1 cellular context compared by ENCODE assay signal in the genomic region with DNA sequence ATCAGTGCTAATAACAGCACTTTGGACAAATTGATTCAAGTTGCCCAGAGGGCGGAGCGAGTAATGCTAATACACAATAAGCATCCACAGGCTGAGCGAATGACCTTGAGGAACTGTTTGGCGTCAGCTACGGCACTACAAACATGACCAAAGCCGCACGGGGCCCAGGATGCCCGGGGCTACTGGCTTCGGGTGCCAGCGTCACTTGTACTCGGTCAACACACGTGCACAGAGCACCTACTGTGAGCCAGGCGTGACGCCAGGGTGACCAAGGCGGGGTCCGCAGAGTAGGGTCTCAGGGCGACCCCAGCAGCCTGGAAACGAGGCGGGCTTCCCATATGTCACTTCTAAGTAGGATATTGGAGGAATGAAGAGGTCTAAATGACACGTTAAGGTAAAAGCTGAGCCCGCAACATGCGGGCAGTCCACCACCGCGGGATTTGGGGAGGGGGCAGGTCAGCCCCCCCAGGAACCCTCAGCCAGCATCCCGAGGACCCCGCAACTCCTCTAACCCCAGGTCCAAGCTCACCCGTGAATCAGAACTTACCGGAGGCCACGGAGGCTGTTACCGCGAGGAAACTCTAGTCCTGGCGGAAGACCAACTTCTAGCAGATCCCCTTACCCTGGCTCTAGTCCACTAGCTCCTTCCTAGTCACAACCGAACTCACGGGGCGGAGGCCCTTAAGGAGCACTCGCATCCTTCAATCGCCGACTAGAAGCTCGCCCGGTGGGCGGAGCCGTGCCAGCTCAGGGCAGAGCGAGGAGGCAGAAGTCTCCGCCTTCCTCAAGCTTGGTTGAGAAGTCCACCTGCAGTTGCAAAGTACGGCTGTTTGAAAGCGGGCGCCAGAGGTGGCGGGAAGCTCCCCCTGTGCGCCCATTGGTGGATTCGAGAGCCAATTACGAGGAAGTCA.
A peak's percentile ranks its signal among the peaks of the same experiment; 100 is the strongest.
TF ChIP-seq lines count a peak whose summit lies in the region.

A gene with protein sequence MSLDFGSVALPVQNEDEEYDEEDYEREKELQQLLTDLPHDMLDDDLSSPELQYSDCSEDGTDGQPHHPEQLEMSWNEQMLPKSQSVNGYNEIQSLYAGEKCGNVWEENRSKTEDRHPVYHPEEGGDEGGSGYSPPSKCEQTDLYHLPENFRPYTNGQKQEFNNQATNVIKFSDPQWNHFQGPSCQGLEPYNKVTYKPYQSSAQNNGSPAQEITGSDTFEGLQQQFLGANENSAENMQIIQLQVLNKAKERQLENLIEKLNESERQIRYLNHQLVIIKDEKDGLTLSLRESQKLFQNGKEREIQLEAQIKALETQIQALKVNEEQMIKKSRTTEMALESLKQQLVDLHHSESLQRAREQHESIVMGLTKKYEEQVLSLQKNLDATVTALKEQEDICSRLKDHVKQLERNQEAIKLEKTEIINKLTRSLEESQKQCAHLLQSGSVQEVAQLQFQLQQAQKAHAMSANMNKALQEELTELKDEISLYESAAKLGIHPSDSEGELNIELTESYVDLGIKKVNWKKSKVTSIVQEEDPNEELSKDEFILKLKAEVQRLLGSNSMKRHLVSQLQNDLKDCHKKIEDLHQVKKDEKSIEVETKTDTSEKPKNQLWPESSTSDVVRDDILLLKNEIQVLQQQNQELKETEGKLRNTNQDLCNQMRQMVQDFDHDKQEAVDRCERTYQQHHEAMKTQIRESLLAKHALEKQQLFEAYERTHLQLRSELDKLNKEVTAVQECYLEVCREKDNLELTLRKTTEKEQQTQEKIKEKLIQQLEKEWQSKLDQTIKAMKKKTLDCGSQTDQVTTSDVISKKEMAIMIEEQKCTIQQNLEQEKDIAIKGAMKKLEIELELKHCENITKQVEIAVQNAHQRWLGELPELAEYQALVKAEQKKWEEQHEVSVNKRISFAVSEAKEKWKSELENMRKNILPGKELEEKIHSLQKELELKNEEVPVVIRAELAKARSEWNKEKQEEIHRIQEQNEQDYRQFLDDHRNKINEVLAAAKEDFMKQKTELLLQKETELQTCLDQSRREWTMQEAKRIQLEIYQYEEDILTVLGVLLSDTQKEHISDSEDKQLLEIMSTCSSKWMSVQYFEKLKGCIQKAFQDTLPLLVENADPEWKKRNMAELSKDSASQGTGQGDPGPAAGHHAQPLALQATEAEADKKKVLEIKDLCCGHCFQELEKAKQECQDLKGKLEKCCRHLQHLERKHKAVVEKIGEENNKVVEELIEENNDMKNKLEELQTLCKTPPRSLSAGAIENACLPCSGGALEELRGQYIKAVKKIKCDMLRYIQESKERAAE (N-terminal part only) (minus strand): TSS at position 656 of the 911 bp plus-strand sequence. CDS start 5,420 bp downstream, outside the sequence.

TF ChIP-seq in HepG2, 621 proteins besides CTCF, POLR2A, EP300 and RAD21 (continued from another document and continues in another):
- TF ChIP-seq, protein P1, sequence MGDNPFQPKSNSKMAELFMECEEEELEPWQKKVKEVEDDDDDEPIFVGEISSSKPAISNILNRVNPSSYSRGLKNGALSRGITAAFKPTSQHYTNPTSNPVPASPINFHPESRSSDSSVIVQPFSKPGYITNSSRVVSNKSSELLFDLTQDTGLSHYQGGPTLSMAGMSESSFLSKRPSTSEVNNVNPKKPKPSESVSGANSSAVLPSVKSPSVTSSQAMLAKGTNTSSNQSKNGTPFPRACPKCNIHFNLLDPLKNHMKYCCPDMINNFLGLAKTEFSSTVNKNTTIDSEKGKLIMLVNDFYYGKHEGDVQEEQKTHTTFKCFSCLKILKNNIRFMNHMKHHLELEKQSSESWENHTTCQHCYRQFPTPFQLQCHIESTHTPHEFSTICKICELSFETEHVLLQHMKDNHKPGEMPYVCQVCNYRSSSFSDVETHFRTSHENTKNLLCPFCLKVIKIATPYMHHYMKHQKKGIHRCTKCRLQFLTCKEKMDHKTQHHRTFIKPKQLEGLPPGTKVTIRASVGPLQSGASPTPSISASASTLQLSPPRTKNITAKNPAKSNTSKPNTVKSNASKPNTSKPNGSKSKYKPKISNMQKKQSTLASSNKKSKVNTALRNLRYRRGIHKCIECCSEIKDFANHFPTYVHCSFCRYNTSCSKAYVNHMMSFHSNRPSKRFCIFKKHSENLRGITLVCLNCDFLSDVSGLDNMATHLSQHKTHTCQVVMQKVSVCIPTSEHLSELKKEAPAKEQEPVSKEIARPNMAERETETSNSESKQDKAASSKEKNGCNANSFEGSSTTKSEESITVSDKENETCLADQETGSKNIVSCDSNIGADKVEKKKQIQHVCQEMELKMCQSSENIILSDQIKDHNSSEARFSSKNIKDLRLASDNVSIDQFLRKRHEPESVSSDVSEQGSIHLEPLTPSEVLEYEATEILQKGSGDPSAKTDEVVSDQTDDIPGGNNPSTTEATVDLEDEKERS (CRISPR knock-in tag; IDR thresholded peaks at IDR 0.05) = no peak
- no peak for TF ChIP-seq SMARCC2 (IDR thresholded peaks at IDR 0.05)
- no peak for TF ChIP-seq ZSCAN31 (CRISPR knock-in tag; IDR thresholded peaks at IDR 0.05; ENCODE audit: low read depth)
- TF ChIP-seq ZNF883 (CRISPR knock-in tag; IDR thresholded peaks at IDR 0.05; ENCODE audit: not compliant biosample characterization) = no peak
- TF ChIP-seq, protein P2, sequence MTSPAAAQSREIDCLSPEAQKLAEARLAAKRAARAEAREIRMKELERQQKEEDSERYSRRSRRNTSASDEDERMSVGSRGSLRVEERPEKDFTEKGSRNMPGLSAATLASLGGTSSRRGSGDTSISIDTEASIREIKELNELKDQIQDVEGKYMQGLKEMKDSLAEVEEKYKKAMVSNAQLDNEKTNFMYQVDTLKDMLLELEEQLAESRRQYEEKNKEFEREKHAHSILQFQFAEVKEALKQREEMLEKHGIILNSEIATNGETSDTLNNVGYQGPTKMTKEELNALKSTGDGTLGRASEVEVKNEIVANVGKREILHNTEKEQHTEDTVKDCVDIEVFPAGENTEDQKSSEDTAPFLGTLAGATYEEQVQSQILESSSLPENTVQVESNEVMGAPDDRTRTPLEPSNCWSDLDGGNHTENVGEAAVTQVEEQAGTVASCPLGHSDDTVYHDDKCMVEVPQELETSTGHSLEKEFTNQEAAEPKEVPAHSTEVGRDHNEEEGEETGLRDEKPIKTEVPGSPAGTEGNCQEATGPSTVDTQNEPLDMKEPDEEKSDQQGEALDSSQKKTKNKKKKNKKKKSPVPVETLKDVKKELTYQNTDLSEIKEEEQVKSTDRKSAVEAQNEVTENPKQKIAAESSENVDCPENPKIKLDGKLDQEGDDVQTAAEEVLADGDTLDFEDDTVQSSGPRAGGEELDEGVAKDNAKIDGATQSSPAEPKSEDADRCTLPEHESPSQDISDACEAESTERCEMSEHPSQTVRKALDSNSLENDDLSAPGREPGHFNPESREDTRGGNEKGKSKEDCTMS (CRISPR knock-in tag; conservative IDR thresholded peaks at IDR 0.05) = no peak
- no peak for TF ChIP-seq HMG20B (CRISPR knock-in tag; conservative IDR thresholded peaks at IDR 0.05)
- TF ChIP-seq ZNF430 (CRISPR knock-in tag; IDR thresholded peaks at IDR 0.05) = no peak
- TF ChIP-seq SRSF9 (IDR thresholded peaks at IDR 0.05; ENCODE audit: borderline replicate concordance, insufficient read depth, low read depth, low read length, poor library complexity, severe bottlenecking) = no peak
- TF ChIP-seq, protein P3, sequence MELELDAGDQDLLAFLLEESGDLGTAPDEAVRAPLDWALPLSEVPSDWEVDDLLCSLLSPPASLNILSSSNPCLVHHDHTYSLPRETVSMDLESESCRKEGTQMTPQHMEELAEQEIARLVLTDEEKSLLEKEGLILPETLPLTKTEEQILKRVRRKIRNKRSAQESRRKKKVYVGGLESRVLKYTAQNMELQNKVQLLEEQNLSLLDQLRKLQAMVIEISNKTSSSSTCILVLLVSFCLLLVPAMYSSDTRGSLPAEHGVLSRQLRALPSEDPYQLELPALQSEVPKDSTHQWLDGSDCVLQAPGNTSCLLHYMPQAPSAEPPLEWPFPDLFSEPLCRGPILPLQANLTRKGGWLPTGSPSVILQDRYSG (CRISPR knock-in tag; IDR thresholded peaks at IDR 0.05) = no peak
- peak; percentile 42; the same call in 1 of the 2 replicates for TF ChIP-seq PITX1 (CRISPR knock-in tag; IDR thresholded peaks at IDR 0.05)
- TF ChIP-seq, protein P4, sequence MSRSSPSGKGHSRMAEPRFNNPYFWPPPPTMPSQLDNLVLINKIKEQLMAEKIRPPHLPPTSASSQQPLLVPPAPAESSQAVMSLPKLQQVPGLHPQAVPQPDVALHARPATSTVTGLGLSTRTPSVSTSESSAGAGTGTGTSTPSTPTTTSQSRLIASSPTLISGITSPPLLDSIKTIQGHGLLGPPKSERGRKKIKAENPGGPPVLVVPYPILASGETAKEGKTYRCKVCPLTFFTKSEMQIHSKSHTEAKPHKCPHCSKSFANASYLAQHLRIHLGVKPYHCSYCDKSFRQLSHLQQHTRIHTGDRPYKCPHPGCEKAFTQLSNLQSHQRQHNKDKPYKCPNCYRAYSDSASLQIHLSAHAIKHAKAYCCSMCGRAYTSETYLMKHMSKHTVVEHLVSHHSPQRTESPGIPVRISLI (CRISPR knock-in tag; IDR thresholded peaks at IDR 0.05; ENCODE audit: borderline replicate concordance) = no peak
- TF ChIP-seq ZNF337 (CRISPR knock-in tag; IDR thresholded peaks at IDR 0.05; ENCODE audit: borderline replicate concordance, low read depth) = no peak
- no peak for TF ChIP-seq ZNF33B (CRISPR knock-in tag; IDR thresholded peaks at IDR 0.05)
- no peak for TF ChIP-seq ZNF672 (CRISPR knock-in tag; IDR thresholded peaks at IDR 0.05)
- TF ChIP-seq ZNF263 (CRISPR knock-in tag; IDR thresholded peaks at IDR 0.05) = no peak
- TF ChIP-seq LCORL (IDR thresholded peaks at IDR 0.05) = no peak
- 0 out of 2 replicates have a peak, but pooled peaks have one; percentile 30 for TF ChIP-seq LCORL (CRISPR knock-in tag; IDR thresholded peaks at IDR 0.05)
- TF ChIP-seq, protein P5, sequence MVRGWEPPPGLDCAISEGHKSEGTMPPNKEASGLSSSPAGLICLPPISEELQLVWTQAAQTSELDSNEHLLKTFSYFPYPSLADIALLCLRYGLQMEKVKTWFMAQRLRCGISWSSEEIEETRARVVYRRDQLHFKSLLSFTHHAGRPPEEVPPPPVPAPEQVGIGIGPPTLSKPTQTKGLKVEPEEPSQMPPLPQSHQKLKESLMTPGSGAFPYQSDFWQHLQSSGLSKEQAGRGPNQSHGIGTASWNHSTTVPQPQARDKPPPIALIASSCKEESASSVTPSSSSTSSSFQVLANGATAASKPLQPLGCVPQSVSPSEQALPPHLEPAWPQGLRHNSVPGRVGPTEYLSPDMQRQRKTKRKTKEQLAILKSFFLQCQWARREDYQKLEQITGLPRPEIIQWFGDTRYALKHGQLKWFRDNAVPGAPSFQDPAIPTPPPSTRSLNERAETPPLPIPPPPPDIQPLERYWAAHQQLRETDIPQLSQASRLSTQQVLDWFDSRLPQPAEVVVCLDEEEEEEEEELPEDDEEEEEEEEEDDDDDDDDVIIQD (CRISPR knock-in tag; IDR thresholded peaks at IDR 0.05; ENCODE audit: low read depth) = no peak
- TF ChIP-seq JUND (CRISPR knock-in tag; IDR thresholded peaks at IDR 0.05) = no peak
- TF ChIP-seq ZNF557 (CRISPR knock-in tag; IDR thresholded peaks at IDR 0.05) = no peak
- TF ChIP-seq, protein P6, sequence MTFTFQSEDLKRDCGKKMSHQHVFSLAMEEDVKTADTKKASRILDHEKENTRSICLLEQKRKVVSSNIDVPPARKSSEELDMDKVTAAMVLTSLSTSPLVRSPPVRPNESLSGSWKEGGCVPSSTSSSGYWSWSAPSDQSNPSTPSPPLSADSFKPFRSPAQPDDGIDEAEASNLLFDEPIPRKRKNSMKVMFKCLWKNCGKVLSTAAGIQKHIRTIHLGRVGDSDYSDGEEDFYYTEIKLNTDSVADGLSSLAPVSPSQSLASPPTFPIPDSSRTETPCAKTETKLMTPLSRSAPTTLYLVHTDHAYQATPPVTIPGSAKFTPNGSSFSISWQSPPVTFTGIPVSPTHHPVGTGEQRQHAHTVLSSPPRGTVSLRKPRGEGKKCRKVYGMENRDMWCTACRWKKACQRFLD (CRISPR knock-in tag; IDR thresholded peaks at IDR 0.05; ENCODE audit: borderline replicate concordance) = peak; percentile 71; the same call in 1 of the 2 replicates
- TF ChIP-seq ZNF230 (CRISPR knock-in tag; IDR thresholded peaks at IDR 0.05) = peak; percentile 78; the same call in 1 of the 2 replicates
- TF ChIP-seq, protein P7, sequence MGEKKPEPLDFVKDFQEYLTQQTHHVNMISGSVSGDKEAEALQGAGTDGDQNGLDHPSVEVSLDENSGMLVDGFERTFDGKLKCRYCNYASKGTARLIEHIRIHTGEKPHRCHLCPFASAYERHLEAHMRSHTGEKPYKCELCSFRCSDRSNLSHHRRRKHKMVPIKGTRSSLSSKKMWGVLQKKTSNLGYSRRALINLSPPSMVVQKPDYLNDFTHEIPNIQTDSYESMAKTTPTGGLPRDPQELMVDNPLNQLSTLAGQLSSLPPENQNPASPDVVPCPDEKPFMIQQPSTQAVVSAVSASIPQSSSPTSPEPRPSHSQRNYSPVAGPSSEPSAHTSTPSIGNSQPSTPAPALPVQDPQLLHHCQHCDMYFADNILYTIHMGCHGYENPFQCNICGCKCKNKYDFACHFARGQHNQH (CRISPR knock-in tag; IDR thresholded peaks at IDR 0.05) = peak; percentile 34; the same call in 1 of the 2 replicates
- TF ChIP-seq, protein P8, sequence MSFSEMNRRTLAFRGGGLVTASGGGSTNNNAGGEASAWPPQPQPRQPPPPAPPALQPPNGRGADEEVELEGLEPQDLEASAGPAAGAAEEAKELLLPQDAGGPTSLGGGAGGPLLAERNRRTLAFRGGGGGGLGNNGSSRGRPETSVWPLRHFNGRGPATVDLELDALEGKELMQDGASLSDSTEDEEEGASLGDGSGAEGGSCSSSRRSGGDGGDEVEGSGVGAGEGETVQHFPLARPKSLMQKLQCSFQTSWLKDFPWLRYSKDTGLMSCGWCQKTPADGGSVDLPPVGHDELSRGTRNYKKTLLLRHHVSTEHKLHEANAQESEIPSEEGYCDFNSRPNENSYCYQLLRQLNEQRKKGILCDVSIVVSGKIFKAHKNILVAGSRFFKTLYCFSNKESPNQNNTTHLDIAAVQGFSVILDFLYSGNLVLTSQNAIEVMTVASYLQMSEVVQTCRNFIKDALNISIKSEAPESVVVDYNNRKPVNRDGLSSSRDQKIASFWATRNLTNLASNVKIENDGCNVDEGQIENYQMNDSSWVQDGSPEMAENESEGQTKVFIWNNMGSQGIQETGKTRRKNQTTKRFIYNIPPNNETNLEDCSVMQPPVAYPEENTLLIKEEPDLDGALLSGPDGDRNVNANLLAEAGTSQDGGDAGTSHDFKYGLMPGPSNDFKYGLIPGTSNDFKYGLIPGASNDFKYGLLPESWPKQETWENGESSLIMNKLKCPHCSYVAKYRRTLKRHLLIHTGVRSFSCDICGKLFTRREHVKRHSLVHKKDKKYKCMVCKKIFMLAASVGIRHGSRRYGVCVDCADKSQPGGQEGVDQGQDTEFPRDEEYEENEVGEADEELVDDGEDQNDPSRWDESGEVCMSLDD (CRISPR knock-in tag; IDR thresholded peaks at IDR 0.05; ENCODE audit: borderline replicate concordance) = no peak
- TF ChIP-seq ZMYM2 (CRISPR knock-in tag; IDR thresholded peaks at IDR 0.05) = no peak
- TF ChIP-seq, protein P9, sequence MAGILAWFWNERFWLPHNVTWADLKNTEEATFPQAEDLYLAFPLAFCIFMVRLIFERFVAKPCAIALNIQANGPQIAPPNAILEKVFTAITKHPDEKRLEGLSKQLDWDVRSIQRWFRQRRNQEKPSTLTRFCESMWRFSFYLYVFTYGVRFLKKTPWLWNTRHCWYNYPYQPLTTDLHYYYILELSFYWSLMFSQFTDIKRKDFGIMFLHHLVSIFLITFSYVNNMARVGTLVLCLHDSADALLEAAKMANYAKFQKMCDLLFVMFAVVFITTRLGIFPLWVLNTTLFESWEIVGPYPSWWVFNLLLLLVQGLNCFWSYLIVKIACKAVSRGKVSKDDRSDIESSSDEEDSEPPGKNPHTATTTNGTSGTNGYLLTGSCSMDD (CRISPR knock-in tag; IDR thresholded peaks at IDR 0.05) = no peak
- TF ChIP-seq KMT2A (CRISPR knock-in tag; IDR thresholded peaks at IDR 0.05) = peak; percentile 79
